18 cellular contexts compared by ENCODE assay signal in genomic region chr15:60002528-60003218, GRCh38. TPM values are rescaled to one million over a fixed set of nuclear protein-coding genes. Genes with fewer than 3 reads are reported as not detected.
DNase-seq lines count a peak whose midpoint lies in the region; ATAC-seq, FAIRE-seq and TF ChIP-seq lines count a peak whose summit lies in the region.
"Had no signal": no experiment of that assay in that cellular context is flagged by ENCODE, and none has a peak within 500 bp of the region (broad histone marks: within the 10 kb centered on the region; RNA-seq: fewer than 3 reads in every experiment).

No MANE protein-coding gene starts in this region.

- intact Hi-C loops in activated CD4-positive, alpha-beta T cell treated with anti-CD3 and anti-CD28 coated beads for 36 hours (cut with DNase I, micrococcal nuclease) = no loop called here
- intact Hi-C loops in ovary (cut with DNase I) = no loop called here

- H3K4me3 Mint-ChIP-seq in activated CD4-positive, alpha-beta T cell treated with anti-CD3 and anti-CD28 coated beads for 36 hours = no peak overlapping the region

- no peak for TF ChIP-seq RAD21 in H1 (IDR thresholded peaks at IDR 0.05 in 1 of 2, conservative IDR thresholded peaks at IDR 0.05 in 1 of 2; ENCODE audit: low read depth in 2 of 2, low read length in 2 of 2)

- TF ChIP-seq POLR2A in H1 (IDR thresholded peaks at IDR 0.05; ENCODE audit: control extremely low read depth in 1 of 2, low read depth in 2 of 2, low read length in 2 of 2) (no peak), ovary (IDR thresholded peaks at IDR 0.05) (no peak)

- no peak for ATAC-seq in activated CD4-positive, alpha-beta T cell treated with anti-CD3 and anti-CD28 coated beads for 36 hours
- no peak for ATAC-seq in GM19351 (IDR thresholded peaks at IDR 0.05; ENCODE audit: unreplicated experiment)
- ATAC-seq: HCT116, lower lobe of right lung had no signal

- no peak overlapping the region for H4K91ac ChIP-seq in H1 (replicated peaks; ENCODE audit: insufficient read length, low read length)

- H3K4me1 ChIP-seq in H1 (replicated peaks in 1 of 4; ENCODE audit: control insufficient read depth in 3 of 4, insufficient read depth in 4 of 4, low read length in 3 of 4) = peaks cover 19 to 51% (median 26%) of the 10 kb centered on the region in 4 experiments
- H3K4me1 ChIP-seq in osteoblast (ENCODE audit: insufficient read depth, low read length) = peaks cover 5% of the 10 kb centered on the region
- H3K4me1 ChIP-seq in ovary (ENCODE audit: insufficient read depth) = peaks cover 18% of the 10 kb centered on the region

- CTCF ChIA-PET in activated CD4-positive, alpha-beta T cell treated with anti-CD3 and anti-CD28 coated beads for 36 hours (lab: Charles Lee) = interaction anchor here (1.1 to 1.5 kb wide), 2 partner anchors 8 to 72 kb away, joined by 3 to 12 read pairs; no protein-coding TSS in a partner anchor
- CTCF ChIA-PET in H1 (lab: Charles Lee; ENCODE audit: partially characterized antibody) = interaction anchor here (0.9 to 2.7 kb wide), 6 partner anchors 9 to 286 kb away, joined by 3 to 24 read pairs (median 4); no protein-coding TSS in a partner anchor

- POLR2A ChIA-PET in activated CD4-positive, alpha-beta T cell treated with anti-CD3 and anti-CD28 coated beads for 36 hours (lab: Charles Lee) = no interaction called here
- POLR2A ChIA-PET in H1 (lab: Charles Lee; ENCODE audit: partially characterized antibody) = interaction anchor here (3.3 kb wide), 1 partner anchor 8 kb away, joined by 24 read pairs; no protein-coding TSS in a partner anchor

- H2AK5ac ChIP-seq in H1 (ENCODE audit: low read depth, low read length) = no peak overlapping the region

- no peak overlapping the region for H3K9ac ChIP-seq in H1 (replicated peaks in 1 of 4; ENCODE audit: extremely low read depth in 1 of 4, low read depth in 3 of 4, low read length in 3 of 4)

- peaks cover 46% of the 10 kb centered on the region for H3K23me2 ChIP-seq in H1 (ENCODE audit: low read depth, low read length)

- no peak overlapping the region for H3K56ac ChIP-seq in H1 (replicated peaks; ENCODE audit: insufficient read length, low read depth, low read length)

- H2AFZ ChIP-seq in H1 (ENCODE audit: low read length) (no peak overlapping the region), osteoblast (ENCODE audit: low read length) (no peak overlapping the region)

- no peak for DNase-seq in activated CD4-positive, alpha-beta T cell treated with anti-CD3 and anti-CD28 coated beads for 36 hours
- no peak for DNase-seq in activated CD4-positive, alpha-beta T cell treated with anti-CD3 and anti-CD28 coated beads for 4 hours
- DNase-seq in NCI-H69 (lab: John Stamatoyannopoulos, UW) = peak; percentile 41
- DNase-seq in H1 (ENCODE audit: low read depth in 1 of 2, low spot score in 2 of 2) = no peak
- peak; percentile 77 for DNase-seq in osteoblast (ENCODE audit: insufficient read length, low spot score, missing footprints)
- DNase-seq in ovary = no peak
- no peak for DNase-seq in mucosa of gallbladder (ENCODE audit: low spot score)
- DNase-seq: colonic mucosa, lower lobe of right lung, NCI-H2029 treated with DMSO at 0.1 percent for 48 hours, NCI-H774, T1000 had no signal

- no peak overlapping the region for H2BK15ac ChIP-seq in H1 (ENCODE audit: low read length)

- H3K9me3 ChIP-seq in H1 (ENCODE audit: insufficient read depth in 2 of 2, low read depth in 1 of 2, low read length in 1 of 2) (no peaks in the 10 kb centered on the region; a peak in 1 of 4 replicates), osteoblast (ENCODE audit: low read depth, low read length) (no peaks in the 10 kb centered on the region), ovary (no peaks in the 10 kb centered on the region)
- H3K9me3 ChIP-seq: colonic mucosa, lower lobe of right lung had no signal

- H2BK120ac ChIP-seq in H1 (replicated peaks; ENCODE audit: low read depth, low read length) = peak overlapping the region; percentile 31

- H3K14ac ChIP-seq in H1 (ENCODE audit: insufficient read length) = no peak overlapping the region

- H3K27ac ChIP-seq in H1 (ENCODE audit: low read depth, low read length) = no peak overlapping the region
- H3K27ac ChIP-seq in osteoblast (ENCODE audit: low read depth, low read length) = no peak overlapping the region
- H3K27ac ChIP-seq in ovary = no peak overlapping the region
- H3K27ac ChIP-seq: colonic mucosa, lower lobe of right lung, RWPE1 had no signal

- H3K36me3 Mint-ChIP-seq in activated CD4-positive, alpha-beta T cell treated with anti-CD3 and anti-CD28 coated beads for 36 hours (ENCODE audit: low read depth) = no peaks in the 10 kb centered on the region

- H3K27me3 ChIP-seq in H1 (replicated peaks in 1 of 4; ENCODE audit: control insufficient read depth in 3 of 4, extremely low read depth in 1 of 4, insufficient read depth in 3 of 4, low read length in 3 of 4) (peaks cover 25 to 74% (median 59%) of the 10 kb centered on the region in 4 experiments; a peak in 6 of 7 replicates), osteoblast (ENCODE audit: insufficient read depth, low read length) (peaks cover 99% of the 10 kb centered on the region), ovary (peaks cover 9% of the 10 kb centered on the region)

- TF ChIP-seq CTCF in H1 (IDR thresholded peaks at IDR 0.05; ENCODE audit: control extremely low read depth in 1 of 3, insufficient read depth in 1 of 3, low read depth in 1 of 3, low read length in 3 of 3) = no peak
- TF ChIP-seq CTCF in osteoblast (IDR thresholded peaks at IDR 0.05; ENCODE audit: extremely low read depth, low read depth, low read length) = no peak
- no peak for TF ChIP-seq CTCF in ovary (IDR thresholded peaks at IDR 0.05)

- H3K4me3 ChIP-seq in H1 (ENCODE audit: extremely low read depth in 1 of 4, insufficient read depth in 2 of 4, low read depth in 3 of 4, low read length in 4 of 4) = peak overlapping the region; percentile 42 to 63 (median 50); a peak in 6 of 8 replicates
- H3K4me3 ChIP-seq in osteoblast (ENCODE audit: insufficient read depth, low read length) = no peak overlapping the region
- H3K4me3 ChIP-seq in ovary = no peak overlapping the region
- H3K4me3 ChIP-seq: colonic mucosa, lower lobe of right lung had no signal

- H2BK5ac ChIP-seq in H1 (ENCODE audit: low read depth, low read length) = no peak overlapping the region

- no peak for FAIRE-seq in H1 (lab: Jason Lieb, UNC)
- FAIRE-seq: D721Med had no signal

- no peak overlapping the region for H3K4ac ChIP-seq in H1 (replicated peaks; ENCODE audit: insufficient read length, low read depth, low read length)

- no peak overlapping the region for H4K5ac ChIP-seq in H1 (ENCODE audit: insufficient read length, low read depth, low read length)

- H3K27me3 Mint-ChIP-seq in activated CD4-positive, alpha-beta T cell treated with anti-CD3 and anti-CD28 coated beads for 36 hours = peaks cover 87% of the 10 kb centered on the region

- no peak overlapping the region for H2BK12ac ChIP-seq in H1 (ENCODE audit: low read depth, low read length)

- peaks cover 0 to 3% of the 10 kb centered on the region in 2 experiments for H4K20me1 ChIP-seq in H1 (replicated peaks in 1 of 2; ENCODE audit: control insufficient read depth in 1 of 2, insufficient read depth in 2 of 2, low read length in 2 of 2)
- H4K20me1 ChIP-seq in osteoblast (ENCODE audit: insufficient read depth, low read length) = no peaks in the 10 kb centered on the region

- H3K18ac ChIP-seq in H1 (ENCODE audit: extremely low read depth, low read length) = no peak overlapping the region; the same call in 1 of the 2 replicates

- peak overlapping the region; percentile 14 for H3K27ac Mint-ChIP-seq in activated CD4-positive, alpha-beta T cell treated with anti-CD3 and anti-CD28 coated beads for 36 hours

- 3% methylated on average over 26 of the region's 26 CpGs; no CpG with 5 or more reads in 1 of the 2 experiments for WGBS in H1 (ENCODE audit: extremely low coverage in 1 of 2, insufficient coverage in 1 of 2, insufficient read length in 1 of 2, insufficient replicate concordance in 2 of 2, low coverage in 1 of 2, low lambda C conversion rate in 2 of 2, missing lambda C conversion rate in 1 of 2), 2 experiments
- 10 to 13% (median 12%) methylated on average over 26 of the region's 26 CpGs for WGBS in ovary, 3 donors

- H3K79me1 ChIP-seq in H1 (ENCODE audit: low read depth, low read length) = no peaks in the 10 kb centered on the region

- peak overlapping the region; percentile 98 to 100 for H3K4me2 ChIP-seq in H1 (ENCODE audit: insufficient read depth in 1 of 2, low read depth in 2 of 2, low read length in 2 of 2)
- no peak overlapping the region for H3K4me2 ChIP-seq in osteoblast (ENCODE audit: insufficient read depth, low read length)

- TF ChIP-seq EP300 in H1 (IDR thresholded peaks at IDR 0.05; ENCODE audit: borderline replicate concordance in 1 of 2, low read depth in 2 of 2, low read length in 2 of 2) (no peak), ovary (IDR thresholded peaks at IDR 0.05) (no peak)

- H3K9me3 Mint-ChIP-seq in activated CD4-positive, alpha-beta T cell treated with anti-CD3 and anti-CD28 coated beads for 36 hours (ENCODE audit: low read depth) = no peaks in the 10 kb centered on the region

- H3K23ac ChIP-seq in H1 (ENCODE audit: insufficient read length) = no peak overlapping the region

- peaks cover 0 to 11% of the 10 kb centered on the region in 2 experiments; a peak in 1 of 4 replicates for H3K79me2 ChIP-seq in H1 (ENCODE audit: control insufficient read depth in 1 of 2, insufficient read depth in 2 of 2, low read length in 2 of 2)
- H3K79me2 ChIP-seq in osteoblast (ENCODE audit: insufficient read depth, low read length) = no peaks in the 10 kb centered on the region

- H3K4me1 Mint-ChIP-seq in activated CD4-positive, alpha-beta T cell treated with anti-CD3 and anti-CD28 coated beads for 36 hours = peaks cover 49% of the 10 kb centered on the region

- no peak overlapping the region for H2BK20ac ChIP-seq in H1 (ENCODE audit: low read length)

- H3K36me3 ChIP-seq in H1 (ENCODE audit: control insufficient read depth in 2 of 4, insufficient read depth in 4 of 4, low read length in 3 of 4) (peaks cover 0 to 4% (median 0%) of the 10 kb centered on the region in 4 experiments; a peak in 2 of 8 replicates), osteoblast (ENCODE audit: insufficient read depth, low read length) (no peaks in the 10 kb centered on the region), ovary (no peaks in the 10 kb centered on the region)
- H3K36me3 ChIP-seq: colonic mucosa, lower lobe of right lung had no signal

- no peak overlapping the region for H4K8ac ChIP-seq in H1 (ENCODE audit: extremely low read depth, insufficient read depth, low read length)

RNA-seq across cellular contexts. Expression of gene FOXB1, which starts 1.4 kb away (rescaled TPM):
- total RNA-seq in activated CD4-positive, alpha-beta T cell treated with anti-CD3 and anti-CD28 coated beads for 36 hours = under 1 TPM; 0.53 to 0.56 TPM
- 1.5 and 2.1 TPM in 2 replicates for total RNA-seq in H1 (2021; fragmentation: NEBNext Ultra II Directional; extraction: Animal tissue kit (Norgen Biotek cat#: 25700))
- polyA plus RNA-seq in H1 (2011; rRNA removed) = 0.92 and 2.7 TPM in 2 replicates
- polyA plus RNA-seq in H1 (2011; cell fraction: cytosol; rRNA removed) = 1.1 TPM
- 1.4 TPM for polyA plus RNA-seq in H1 (2011; cell fraction: nucleus; rRNA removed)
- polyA plus RNA-seq in H1 (2012, experiment 1 of 2) = 0.98 to 1.2 TPM (median 1.0 TPM) in 4 replicates
- polyA plus RNA-seq in H1 (2012, experiment 2 of 2) = 0.89 TPM
- 2.1 TPM for polyA plus RNA-seq in H1 (2013, experiment 1 of 2)
- 1.8 TPM for polyA plus RNA-seq in H1 (2013, experiment 2 of 2)
- polyA minus RNA-seq in H1 (2011; rRNA and poly(A)+ RNA removed) = 0.05 and 0.41 TPM in 2 replicates
- polyA minus RNA-seq in H1 (2011; cell fraction: cytosol; rRNA and poly(A)+ RNA removed) = 0.95 TPM
- 1.6 TPM for polyA minus RNA-seq in H1 (2011; cell fraction: nucleus; rRNA and poly(A)+ RNA removed)
- total RNA-seq in osteoblast = not detected in 2 replicates
- total RNA-seq in ovary = under 1 TPM in 1 of 7 donors, not detected in 6; 0.24 TPM
- not detected for polyA plus RNA-seq in ovary
- not detected for total RNA-seq in mucosa of gallbladder
- total RNA-seq: colonic mucosa, fibroblast of lung, lower lobe of right lung, omental fat pad had no signal
- polyA plus RNA-seq: fibroblast of lung had no signal

Comparison
In these comparisons a context has a peak if more than half of its experiments do, and no peak if none do; other contexts are left out.
1. DNase-seq: peak in NCI-H69 (single experiment) and osteoblast (single experiment); none in activated CD4-positive, alpha-beta T cell treated with anti-CD3 and anti-CD28 coated beads for 36 hours (single experiment), activated CD4-positive, alpha-beta T cell treated with anti-CD3 and anti-CD28 coated beads for 4 hours (0 of 2), H1 (0 of 2), ovary (0 of 5) and mucosa of gallbladder (single experiment).
2. H3K4me3 ChIP-seq: peak in H1 (4 of 4); none in osteoblast (single experiment) and ovary (single experiment).